In genomic region chr4:181944527-181944926, GRCh38 we compare ENCODE assay signal across 18 cellular contexts.
A peak's percentile ranks its signal among the peaks of the same experiment; 100 is the strongest.
DNase-seq lines count a peak whose midpoint lies in the region; ATAC-seq and TF ChIP-seq lines count a peak whose summit lies in the region.
"Had no signal": no experiment of that assay in that cellular context is flagged by ENCODE, and none has a peak within 500 bp of the region (broad histone marks: within the 10 kb centered on the region; RNA-seq: fewer than 3 reads in every experiment).

No MANE protein-coding gene starts in this region.

- H3K4me2 ChIP-seq in neuronal stem cell (ENCODE audit: insufficient read depth, low read length, poor library complexity, severe bottlenecking), result no peak overlapping the region
- H3K4me2 ChIP-seq: KMS-11, SK-N-SH had no signal

- H3K9ac ChIP-seq in neuronal stem cell (ENCODE audit: low read depth, low read length, poor library complexity), result no peak overlapping the region
- H3K9ac ChIP-seq: KMS-11, SK-N-SH had no signal

- peak overlapping the region; percentile 98 for H3K23ac ChIP-seq in neuronal stem cell (ENCODE audit: low read depth, low read length, poor library complexity)

- peak overlapping the region in 1 of 2 donors; percentile 30 for H3K4me3 ChIP-seq in neuronal stem cell (ENCODE audit: low read length in 2 of 2)
- no peak overlapping the region for H3K4me3 ChIP-seq in vagina
- H3K4me3 ChIP-seq: GM12878 had no signal

- no CpG with 5 or more reads among the region's 8 CpGs for WGBS in neuronal stem cell (ENCODE audit: extremely low coverage in 2 of 2, insufficient read length in 2 of 2, insufficient replicate concordance in 1 of 2), 2 donors

- no peak for TF ChIP-seq CTCF in vagina (IDR thresholded peaks at IDR 0.05)

- H3K4me1 ChIP-seq in neuronal stem cell (ENCODE audit: control insufficient read depth in 2 of 2, insufficient read depth in 1 of 2, low read depth in 1 of 2, low read length in 2 of 2) (peaks cover 0 to 2% of the 10 kb centered on the region in 2 donors), vagina (no peaks in the 10 kb centered on the region)

- H3K27ac ChIP-seq in neuronal stem cell (replicated peaks; ENCODE audit: low read length) (no peak overlapping the region), vagina (no peak overlapping the region)
- H3K27ac ChIP-seq: 22Rv1, KMS-11 had no signal

- H3K9me3 ChIP-seq in neuronal stem cell (replicated peaks in 1 of 2; ENCODE audit: control insufficient read depth in 2 of 2, insufficient read depth in 1 of 2, low read depth in 1 of 2, low read length in 2 of 2) (no peaks in the 10 kb centered on the region), vagina (no peaks in the 10 kb centered on the region)
- H3K9me3 ChIP-seq: SK-N-SH had no signal

- no peak for TF ChIP-seq POLR2A in vagina (IDR thresholded peaks at IDR 0.05)

- DNase-seq in NCI-H1417 (lab: John Stamatoyannopoulos, UW), result peak; percentile 18 to 76 (median 45)
- DNase-seq in NCI-H1417 treated with DMSO at 0.1 percent for 48 hours (lab: John Stamatoyannopoulos, UW), result no peak
- peak; percentile 8 for DNase-seq in NCI-H1092 (lab: John Stamatoyannopoulos, UW)
- DNase-seq in NCI-H510A treated with DMSO at 0.1 percent for 48 hours (lab: John Stamatoyannopoulos, UW), result peak; percentile 86
- DNase-seq in neuronal stem cell (ENCODE audit: low spot score), result no peak
- no peak for DNase-seq in NAMALWA (ENCODE audit: low spot score)
- no peak for DNase-seq in vagina (ENCODE audit: extremely low spot score in 2 of 2)
- no peak for DNase-seq in Right ventricle myocardium inferior (ENCODE audit: missing footprints)
- DNase-seq: COR-L47, DMS 273 treated with DMSO at 0.1 percent for 48 hours, EL, NCI-H1694 treated with DMSO at 0.1 percent for 48 hours, SHP77 treated with DMSO at 0.1 percent for 48 hours, SK-N-SH, T-cell had no signal

- peak overlapping the region; percentile 43 for H3K14ac ChIP-seq in neuronal stem cell (ENCODE audit: low read length)

- no peak overlapping the region for H4K91ac ChIP-seq in neuronal stem cell (ENCODE audit: low read depth, low read length, poor library complexity)

- no peaks in the 10 kb centered on the region for H3K36me3 ChIP-seq in neuronal stem cell (replicated peaks in 1 of 2; ENCODE audit: control insufficient read depth in 2 of 2, insufficient read depth in 2 of 2, low read length in 2 of 2)
- H3K36me3 ChIP-seq in vagina, result no peaks in the 10 kb centered on the region

- H2AK5ac ChIP-seq in neuronal stem cell (ENCODE audit: low read depth, low read length), result peak overlapping the region; percentile 49

- intact Hi-C loops in vagina (cut with DNase I) (no loop called here), Right ventricle myocardium inferior (cut with DNase I) (no loop called here)

- H2BK5ac ChIP-seq in neuronal stem cell (ENCODE audit: low read length), result no peak overlapping the region

- H2BK12ac ChIP-seq in neuronal stem cell (ENCODE audit: low read length), result peak overlapping the region; percentile 1

- H2AFZ ChIP-seq in neuronal stem cell (ENCODE audit: low read length), result peak overlapping the region; percentile 19

- no peak overlapping the region for H4K8ac ChIP-seq in neuronal stem cell (ENCODE audit: low read depth, low read length)

- no peak overlapping the region for H2BK120ac ChIP-seq in neuronal stem cell (ENCODE audit: low read depth, low read length)

- ATAC-seq in Right ventricle myocardium inferior, result no peak
- ATAC-seq: GM12878, T-cell had no signal

- H3K4ac ChIP-seq in neuronal stem cell (ENCODE audit: low read length), result peak overlapping the region; percentile 80

- H3K79me1 ChIP-seq in neuronal stem cell (ENCODE audit: low read depth, low read length), result no peaks in the 10 kb centered on the region

- H3K27me3 ChIP-seq in neuronal stem cell (ENCODE audit: control insufficient read depth in 3 of 3, insufficient read depth in 3 of 3, low read depth in 1 of 3, low read length in 3 of 3), result no peaks in the 10 kb centered on the region
- no peaks in the 10 kb centered on the region for H3K27me3 ChIP-seq in vagina

- peak overlapping the region; percentile 89 for H3K18ac ChIP-seq in neuronal stem cell (ENCODE audit: low read length)

- peak overlapping the region; percentile 56 for H2BK15ac ChIP-seq in neuronal stem cell (ENCODE audit: low read length)

Comparison
In these comparisons a context has a peak if more than half of its experiments do, and no peak if none do; other contexts are left out.
1. DNase-seq: peak in NCI-H1417 (3 of 3), NCI-H1092 (single experiment) and NCI-H510A treated with DMSO at 0.1 percent for 48 hours (single experiment); none in NCI-H1417 treated with DMSO at 0.1 percent for 48 hours (single experiment), neuronal stem cell (single experiment), NAMALWA (single experiment), vagina (0 of 2) and Right ventricle myocardium inferior (single experiment).